In the genomic region with DNA sequence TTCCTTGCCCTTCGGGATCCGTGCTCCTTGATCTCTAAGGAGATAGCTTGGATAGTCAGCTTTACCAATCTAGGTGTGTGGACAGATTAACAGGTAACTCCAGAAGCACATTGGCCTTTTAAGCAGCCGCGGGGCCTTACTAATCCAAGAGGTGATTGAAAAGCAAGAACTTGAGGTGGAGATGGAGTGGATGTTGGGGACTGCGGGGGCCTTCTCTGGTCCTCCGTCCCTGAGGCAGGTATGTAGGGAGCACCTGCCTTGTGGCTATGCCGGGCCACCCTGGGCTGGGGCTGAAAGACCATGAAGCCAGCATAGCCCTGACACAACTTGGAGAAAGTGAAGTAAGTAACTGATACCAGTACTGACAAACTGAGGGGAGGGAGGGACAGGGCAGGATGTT, we compare ENCODE assay signal across 15 cellular contexts. TPM values are rescaled to one million over a fixed set of nuclear protein-coding genes. Genes with fewer than 3 reads are reported as not detected.
DNase-seq lines count a peak whose midpoint lies in the region; ATAC-seq and TF ChIP-seq lines count a peak whose summit lies in the region.
"Had no signal": no experiment of that assay in that cellular context is flagged by ENCODE, and none has a peak within 500 bp of the region (broad histone marks: within the 10 kb centered on the region; RNA-seq: fewer than 3 reads in every experiment).

No MANE protein-coding gene starts in this region.

- no peak overlapping the region for H3K4me2 ChIP-seq in HCT116 (ENCODE audit: low read length)

- no peak for TF ChIP-seq RAD21 in HCT116 (IDR thresholded peaks at IDR 0.05; ENCODE audit: low read depth)

- no peaks in the 10 kb centered on the region for H4K20me1 ChIP-seq in HCT116 (ENCODE audit: insufficient read depth)

- H3K36me3 ChIP-seq in HCT116 (ENCODE audit: control insufficient read depth in 1 of 2, insufficient read depth in 2 of 2, low read length in 2 of 2) (no peaks in the 10 kb centered on the region), ascending aorta (no peaks in the 10 kb centered on the region), right lobe of liver (no peaks in the 10 kb centered on the region), stomach (no peaks in the 10 kb centered on the region), brain microvascular endothelial cell (replicated peaks) (no peaks in the 10 kb centered on the region)
- H3K36me3 ChIP-seq: WERI-Rb-1 had no signal

- peaks cover 57% of the 10 kb centered on the region; the same call in 1 of the 2 replicates for H3K79me2 ChIP-seq in HCT116 (ENCODE audit: insufficient read depth, low read length)

- H3K4me3 ChIP-seq in HCT116 (replicated peaks in 1 of 2; ENCODE audit: low read depth in 1 of 2, low read length in 2 of 2) (no peak overlapping the region), ascending aorta (no peak overlapping the region), right lobe of liver (no peak overlapping the region), stomach (no peak overlapping the region), brain microvascular endothelial cell (ENCODE audit: low read depth, low read length) (no peak overlapping the region)

- 86% methylated on average over 4 of the region's 7 CpGs for WGBS in right lobe of liver (ENCODE audit: insufficient coverage, low coverage, low lambda C conversion rate, missing lambda C conversion rate)
- WGBS in stomach, 5 donors: 48 to 80% (median 63%) methylated on average over 7 of the region's 7 CpGs

- peak overlapping the region; percentile 61; the same call in 1 of the 2 replicates for H3K27ac ChIP-seq in HCT116 (ENCODE audit: low read depth, low read length)
- H3K27ac ChIP-seq in ascending aorta: peak overlapping the region; percentile 69 to 86
- H3K27ac ChIP-seq in right lobe of liver: peak overlapping the region in 2 of 3 donors; percentile 44 to 48
- peak overlapping the region; percentile 73 to 92 (median 84) for H3K27ac ChIP-seq in stomach
- no peak overlapping the region for H3K27ac ChIP-seq in brain microvascular endothelial cell

- POLR2A ChIA-PET in HCT116 (lab: Charles Lee): no interaction called here

- ATAC-seq in HCT116: no peak
- no peak for ATAC-seq in right lobe of liver
- ATAC-seq in HG02623 (IDR thresholded peaks at IDR 0.05; ENCODE audit: unreplicated experiment): no peak
- no peak for ATAC-seq in GM18517 (IDR thresholded peaks at IDR 0.05; ENCODE audit: unreplicated experiment)
- ATAC-seq: sciatic nerve had no signal

- TF ChIP-seq CTCF in HCT116 (IDR thresholded peaks at IDR 0.05 in 2 of 3, conservative IDR thresholded peaks at IDR 0.05 in 1 of 3; ENCODE audit: borderline replicate concordance in 1 of 3, insufficient read depth in 1 of 3, low read depth in 2 of 3, low read length in 2 of 3) (no peak), ascending aorta (IDR thresholded peaks at IDR 0.05) (no peak), right lobe of liver (IDR thresholded peaks at IDR 0.05) (no peak), stomach (IDR thresholded peaks at IDR 0.05) (no peak), brain microvascular endothelial cell (IDR thresholded peaks at IDR 0.05; ENCODE audit: low read depth, low read length, missing control alignments) (no peak)

- no TSS peak for BruUV-seq in HCT116 (replicated peaks; lab: Mats Ljungman, UMichigan)

- no peak for TF ChIP-seq EP300 in stomach (IDR thresholded peaks at IDR 0.05)

- H3K27me3 ChIP-seq in HCT116 (ENCODE audit: insufficient read depth, low read length): no peaks in the 10 kb centered on the region
- no peaks in the 10 kb centered on the region for H3K27me3 ChIP-seq in ascending aorta
- no peaks in the 10 kb centered on the region for H3K27me3 ChIP-seq in right lobe of liver
- peaks cover 0 to 2% (median 0%) of the 10 kb centered on the region in 3 donors for H3K27me3 ChIP-seq in stomach
- no peaks in the 10 kb centered on the region for H3K27me3 ChIP-seq in brain microvascular endothelial cell (replicated peaks)

- H3K9me3 ChIP-seq in HCT116 (ENCODE audit: control insufficient read depth in 1 of 2, insufficient read depth in 1 of 2, low read depth in 1 of 2, low read length in 2 of 2) (no peaks in the 10 kb centered on the region), ascending aorta (no peaks in the 10 kb centered on the region), right lobe of liver (no peaks in the 10 kb centered on the region), stomach (no peaks in the 10 kb centered on the region)

- RAD21 ChIA-PET in HCT116 (lab: Charles Lee; ENCODE audit: low non-redundant PET in 1 of 2, low total read pairs in 2 of 2, uncharacterized antibody in 2 of 2, unreplicated experiment in 2 of 2): no interaction called here

- CTCF ChIA-PET in HCT116 (lab: Charles Lee): no interaction called here

- no peak overlapping the region for H2AFZ ChIP-seq in HCT116 (ENCODE audit: low read depth, low read length, poor library complexity, severe bottlenecking)

- no peak overlapping the region for H3K9ac ChIP-seq in HCT116 (ENCODE audit: low read length)

- intact Hi-C loops in HCT116 (cut with micrococcal nuclease): no loop called here
- intact Hi-C loops in ascending aorta (cut with DNase I): no loop called here
- intact Hi-C loops in right lobe of liver (cut with DNase I): loop anchor here in 1 of 2 donors (5.0 kb wide), 1 partner anchor 44 kb away; no protein-coding TSS in a partner anchor
- intact Hi-C loops in stomach (cut with DNase I; ENCODE audit: low total_unique reads): no loop called here

- H3K9me2 ChIP-seq in HCT116 (ENCODE audit: insufficient read depth): no peaks in the 10 kb centered on the region

- H3K4me1 ChIP-seq in HCT116 (ENCODE audit: control insufficient read depth in 1 of 2, insufficient read depth in 2 of 2, low read length in 2 of 2) (peaks cover 43 to 59% of the 10 kb centered on the region in 2 experiments), ascending aorta (peaks cover 18 to 62% of the 10 kb centered on the region in 2 donors), right lobe of liver (peaks cover 0 to 65% (median 34%) of the 10 kb centered on the region in 4 donors), stomach (peaks cover 75 to 100% (median 96%) of the 10 kb centered on the region in 4 donors)

- TF ChIP-seq POLR2A in HCT116 (IDR thresholded peaks at IDR 0.05; ENCODE audit: borderline replicate concordance, extremely low read depth, insufficient read depth, insufficient read length) (no peak), right lobe of liver (IDR thresholded peaks at IDR 0.05) (no peak), stomach (IDR thresholded peaks at IDR 0.05) (no peak)

- in situ Hi-C loops in brain microvascular endothelial cell (cut with HindIII; ENCODE audit: low pct_ligation_motif_present, low sequenced_read_pairs): no loop called here

- no peak for DNase-seq in HCT116 (ENCODE audit: low read depth, low spot score)
- DNase-seq in ascending aorta (ENCODE audit: low spot score in 2 of 2): no peak
- no peak for DNase-seq in right lobe of liver
- no peak for DNase-seq in stomach
- no peak for DNase-seq in brain microvascular endothelial cell
- no peak for DNase-seq in NOMO-1 (lab: John Stamatoyannopoulos, UW; ENCODE audit: unreplicated experiment in 2 of 2)
- DNase-seq: activated naive CD4-positive, alpha-beta T cell treated with anti-CD3 and anti-CD28 coated beads for 36 hours; glutamatergic neuron; KBM-7; NCI-H2227 treated with DMSO at 0.1 percent for 48 hours; stimulated activated CD4-positive, alpha-beta T cell treated with anti-CD3 and anti-CD28 coated beads, Interleukin-4, amount 100 ng/mL, for 1 hour; WERI-Rb-1 had no signal

TF ChIP-seq in HCT116, 20 proteins besides CTCF, POLR2A, EP300 and RAD21 (continues in another document):
- TF ChIP-seq EZH2 (IDR thresholded peaks at IDR 0.05): no peak
- no peak for TF ChIP-seq SP1 (IDR thresholded peaks at IDR 0.05; ENCODE audit: low read depth)
- TF ChIP-seq CBX3 (IDR thresholded peaks at IDR 0.05; ENCODE audit: low read depth): no peak
- TF ChIP-seq CEBPB (IDR thresholded peaks at IDR 0.05; ENCODE audit: low read depth): no peak
- TF ChIP-seq, protein P1, sequence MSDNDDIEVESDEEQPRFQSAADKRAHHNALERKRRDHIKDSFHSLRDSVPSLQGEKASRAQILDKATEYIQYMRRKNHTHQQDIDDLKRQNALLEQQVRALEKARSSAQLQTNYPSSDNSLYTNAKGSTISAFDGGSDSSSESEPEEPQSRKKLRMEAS (IDR thresholded peaks at IDR 0.05): no peak
- no peak for TF ChIP-seq ELF1 (IDR thresholded peaks at IDR 0.05; ENCODE audit: borderline replicate concordance, low read depth)
- no peak for TF ChIP-seq POLR2AphosphoS5 (IDR thresholded peaks at IDR 0.05; ENCODE audit: low read depth, low read length)
- TF ChIP-seq, protein P2, sequence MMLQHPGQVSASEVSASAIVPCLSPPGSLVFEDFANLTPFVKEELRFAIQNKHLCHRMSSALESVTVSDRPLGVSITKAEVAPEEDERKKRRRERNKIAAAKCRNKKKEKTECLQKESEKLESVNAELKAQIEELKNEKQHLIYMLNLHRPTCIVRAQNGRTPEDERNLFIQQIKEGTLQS (IDR thresholded peaks at IDR 0.05): no peak
- TF ChIP-seq, protein P3, sequence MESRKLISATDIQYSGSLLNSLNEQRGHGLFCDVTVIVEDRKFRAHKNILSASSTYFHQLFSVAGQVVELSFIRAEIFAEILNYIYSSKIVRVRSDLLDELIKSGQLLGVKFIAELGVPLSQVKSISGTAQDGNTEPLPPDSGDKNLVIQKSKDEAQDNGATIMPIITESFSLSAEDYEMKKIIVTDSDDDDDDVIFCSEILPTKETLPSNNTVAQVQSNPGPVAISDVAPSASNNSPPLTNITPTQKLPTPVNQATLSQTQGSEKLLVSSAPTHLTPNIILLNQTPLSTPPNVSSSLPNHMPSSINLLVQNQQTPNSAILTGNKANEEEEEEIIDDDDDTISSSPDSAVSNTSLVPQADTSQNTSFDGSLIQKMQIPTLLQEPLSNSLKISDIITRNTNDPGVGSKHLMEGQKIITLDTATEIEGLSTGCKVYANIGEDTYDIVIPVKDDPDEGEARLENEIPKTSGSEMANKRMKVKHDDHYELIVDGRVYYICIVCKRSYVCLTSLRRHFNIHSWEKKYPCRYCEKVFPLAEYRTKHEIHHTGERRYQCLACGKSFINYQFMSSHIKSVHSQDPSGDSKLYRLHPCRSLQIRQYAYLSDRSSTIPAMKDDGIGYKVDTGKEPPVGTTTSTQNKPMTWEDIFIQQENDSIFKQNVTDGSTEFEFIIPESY (IDR thresholded peaks at IDR 0.05; ENCODE audit: extremely low read depth, insufficient replicate concordance, low read length): no peak
- no peak for TF ChIP-seq YY1 (IDR thresholded peaks at IDR 0.05; ENCODE audit: extremely low read depth, insufficient replicate concordance, low read depth, low read length)
- no peak for TF ChIP-seq JUND (IDR thresholded peaks at IDR 0.05)
- TF ChIP-seq ZFX (IDR thresholded peaks at IDR 0.05): no peak
- no peak for TF ChIP-seq SIN3A (IDR thresholded peaks at IDR 0.05; ENCODE audit: low read depth)
- no peak for TF ChIP-seq EGR1 (IDR thresholded peaks at IDR 0.05; ENCODE audit: low read depth)
- no peak for TF ChIP-seq EZH2phosphoT487 (IDR thresholded peaks at IDR 0.05; ENCODE audit: borderline replicate concordance)

RNA-seq across cellular contexts. Expression of a gene that starts 10.6 kb away (rescaled TPM):
- total RNA-seq in HCT116 (2021; ENCODE audit: unreplicated experiment): 35.6 TPM
- polyA plus RNA-seq in HCT116 (2012): 24.6 and 25.2 TPM in 2 replicates
- total RNA-seq in ascending aorta: 70.1 TPM
- total RNA-seq in right lobe of liver: 10 to 100 TPM; 12.5 to 29.1 (median 17.1) TPM
- 10 to 100 TPM; 10.5 to 42.6 (median 11.9) TPM for total RNA-seq in stomach
- 1 to 10 TPM; 4.1 to 7.3 (median 7.2) TPM for polyA plus RNA-seq in stomach
